Comparison of ENCODE assay signal across 14 cellular contexts in the genomic region with DNA sequence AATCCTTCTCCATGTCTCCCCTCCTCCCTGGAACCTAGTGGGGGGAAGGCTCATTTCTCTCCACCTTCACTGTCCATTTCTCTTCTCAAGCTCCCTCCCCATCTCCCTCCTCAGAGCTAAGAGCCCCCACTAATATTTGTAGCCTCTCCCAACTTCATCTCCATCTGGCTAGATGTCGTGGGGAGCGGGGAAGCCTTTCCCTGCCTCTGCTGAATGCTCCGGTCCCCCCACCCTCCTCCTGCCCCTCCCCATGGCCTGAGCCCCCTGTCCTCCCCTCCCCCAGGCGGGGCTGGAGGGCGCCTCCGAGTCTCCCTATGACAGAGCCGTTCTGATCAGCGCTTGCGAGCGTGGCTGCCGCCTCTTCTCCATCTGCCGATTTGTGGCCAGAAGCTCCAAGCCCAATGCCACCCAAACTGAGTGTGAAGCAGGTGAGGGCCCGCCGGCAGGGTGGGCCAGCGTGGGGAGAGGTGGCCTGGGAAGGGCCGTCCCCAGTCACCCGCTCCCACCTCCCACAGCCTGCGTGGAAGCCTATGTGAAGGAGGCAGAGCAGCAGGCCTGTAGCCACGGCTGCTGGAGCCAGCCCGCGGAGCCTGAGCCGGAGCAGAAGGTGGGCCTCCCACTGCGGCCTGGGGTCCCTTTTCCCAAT. TPM values are rescaled to one million over a fixed set of nuclear protein-coding genes. Genes with fewer than 3 reads are reported as not detected.
DNase-seq lines count a peak whose midpoint lies in the region; ATAC-seq and TF ChIP-seq lines count a peak whose summit lies in the region.
"Had no signal": no experiment of that assay in that cellular context is flagged by ENCODE, and none has a peak within 500 bp of the region (broad histone marks: within the 10 kb centered on the region; RNA-seq: fewer than 3 reads in every experiment).

No MANE protein-coding gene starts in this region.

- H3K4me1 Mint-ChIP-seq in activated T-cell treated with anti-CD3 and anti-CD28 coated beads, Interleukin-2, amount 50 U/mL, for 72 hours (ENCODE audit: low read depth) = peaks cover 22% of the 10 kb centered on the region
- H3K4me1 Mint-ChIP-seq in endodermal cell (peaks cover 17% of the 10 kb centered on the region), progenitor cell of endocrine pancreas (ENCODE audit: low read depth) (peaks cover 22% of the 10 kb centered on the region)

- H3K36me3 Mint-ChIP-seq in activated T-cell treated with anti-CD3 and anti-CD28 coated beads, Interleukin-2, amount 50 U/mL, for 72 hours (ENCODE audit: insufficient read depth in 2 of 2) = no peaks in the 10 kb centered on the region
- H3K36me3 Mint-ChIP-seq in endodermal cell (ENCODE audit: low read depth) (no peaks in the 10 kb centered on the region), progenitor cell of endocrine pancreas (ENCODE audit: insufficient read depth) (no peaks in the 10 kb centered on the region)

- in situ Hi-C loops in ACHN (cut with HindIII; ENCODE audit: low pct_ligation_motif_present, low pct_unique_long_range_greater_than_20kb, low sequenced_read_pairs) = no loop called here

- no peak for ATAC-seq in activated T-cell treated with anti-CD3 and anti-CD28 coated beads, Interleukin-2, amount 50 U/mL, for 72 hours (replicated peaks in 1 of 2)

- H3K27me3 ChIP-seq in NT2/D1 (ENCODE audit: insufficient read depth, insufficient read length) (peaks cover 82% of the 10 kb centered on the region), endodermal cell (ENCODE audit: control insufficient read depth, insufficient read depth, low read length, poor library complexity, severe bottlenecking) (peaks cover 74% of the 10 kb centered on the region), tibial nerve (peaks cover 4 to 90% of the 10 kb centered on the region in 2 donors)

- H3K27ac ChIP-seq in endodermal cell (ENCODE audit: low read depth, low read length) (no peak overlapping the region), substantia nigra (ENCODE audit: low read depth, low read length, poor library complexity, severe bottlenecking) (no peak overlapping the region), tibial nerve (no peak overlapping the region)

- no peak for TF ChIP-seq POLR2A in tibial nerve (IDR thresholded peaks at IDR 0.05)

- no peak for TF ChIP-seq CTCF in endodermal cell (conservative IDR thresholded peaks at IDR 0.05)
- TF ChIP-seq CTCF in progenitor cell of endocrine pancreas (IDR thresholded peaks at IDR 0.05; ENCODE audit: unreplicated experiment) = no peak
- TF ChIP-seq CTCF in tibial nerve (IDR thresholded peaks at IDR 0.05) = no peak

- H3K4me3 ChIP-seq in NT2/D1 (ENCODE audit: insufficient read length, low read depth) = peak overlapping the region; percentile 68
- no peak overlapping the region for H3K4me3 ChIP-seq in endodermal cell (ENCODE audit: low read length)
- H3K4me3 ChIP-seq in tibial nerve = no peak overlapping the region

- H3K9ac ChIP-seq in NT2/D1 (ENCODE audit: insufficient read length, low read depth) (peak overlapping the region; percentile 42), endodermal cell (ENCODE audit: extremely low read depth, low read length, poor library complexity, severe bottlenecking) (no peak overlapping the region)

- peaks cover 70% of the 10 kb centered on the region for H3K27me3 Mint-ChIP-seq in activated T-cell treated with anti-CD3 and anti-CD28 coated beads, Interleukin-2, amount 50 U/mL, for 72 hours (ENCODE audit: low read depth)
- peaks cover 84% of the 10 kb centered on the region for H3K27me3 Mint-ChIP-seq in endodermal cell (ENCODE audit: insufficient read depth)
- peaks cover 59% of the 10 kb centered on the region for H3K27me3 Mint-ChIP-seq in progenitor cell of endocrine pancreas

- no peak for DNase-seq in activated T-cell treated with anti-CD3 and anti-CD28 coated beads, Interleukin-2, amount 50 U/mL, for 72 hours
- no peak for DNase-seq in activated T-cell treated with anti-CD3 and anti-CD28 coated beads, Interleukin-2, amount 50 U/mL, for 1 hour
- DNase-seq in NT2/D1 (ENCODE audit: low read depth, low spot score) = no peak
- DNase-seq in endodermal cell = peak; percentile 62
- DNase-seq in progenitor cell of endocrine pancreas (ENCODE audit: low spot score, unreplicated experiment) = no peak
- no peak for DNase-seq in substantia nigra (lab: John Stamatoyannopoulos, UW)
- no peak for DNase-seq in tibial nerve (ENCODE audit: low spot score in 2 of 2)
- no peak for DNase-seq in ACHN
- DNase-seq: GF-D8; NCI-H2107; OCI-M1; stimulated activated CD4-positive, alpha-beta T cell treated with anti-CD3 and anti-CD28 coated beads, Interleukin-4, amount 100 ng/mL, for 24 hours had no signal

- peaks cover 4% of the 10 kb centered on the region; the same call in 1 of the 2 replicates for H3K9me3 ChIP-seq in NT2/D1 (ENCODE audit: insufficient read depth, low read length)
- no peaks in the 10 kb centered on the region for H3K9me3 ChIP-seq in endodermal cell (ENCODE audit: control insufficient read depth, low read length)
- H3K9me3 ChIP-seq in tibial nerve = no peaks in the 10 kb centered on the region

- no peak overlapping the region for H3K27ac Mint-ChIP-seq in activated T-cell treated with anti-CD3 and anti-CD28 coated beads, Interleukin-2, amount 50 U/mL, for 72 hours
- H3K27ac Mint-ChIP-seq in endodermal cell (no peak overlapping the region), progenitor cell of endocrine pancreas (no peak overlapping the region)

- peaks cover 33% of the 10 kb centered on the region for H3K4me1 ChIP-seq in NT2/D1 (ENCODE audit: insufficient read depth, insufficient read length)
- H3K4me1 ChIP-seq in endodermal cell (ENCODE audit: control insufficient read depth, insufficient read depth, low read length) = peaks cover 6% of the 10 kb centered on the region
- peaks cover 0 to 38% (median 27%) of the 10 kb centered on the region in 4 donors for H3K4me1 ChIP-seq in tibial nerve

- no peak for TF ChIP-seq EP300 in tibial nerve (IDR thresholded peaks at IDR 0.05)

- H3K36me3 ChIP-seq in NT2/D1 (ENCODE audit: insufficient read depth, insufficient read length, low read length) = no peaks in the 10 kb centered on the region
- no peaks in the 10 kb centered on the region for H3K36me3 ChIP-seq in endodermal cell (ENCODE audit: control insufficient read depth, insufficient read depth, low read length)
- no peaks in the 10 kb centered on the region for H3K36me3 ChIP-seq in tibial nerve

- 25 to 33% methylated on average over 4 to 23 of the region's 23 CpGs for WGBS in endodermal cell (ENCODE audit: insufficient coverage in 1 of 2, insufficient read length in 1 of 2), 2 experiments
- WGBS in tibial nerve, 2 donors = 36 to 46% methylated on average over 22 to 23 of the region's 23 CpGs

- peak overlapping the region; percentile 53 to 68 for H3K4me3 Mint-ChIP-seq in activated T-cell treated with anti-CD3 and anti-CD28 coated beads, Interleukin-2, amount 50 U/mL, for 72 hours
- H3K4me3 Mint-ChIP-seq in endodermal cell (peak overlapping the region; percentile 52), progenitor cell of endocrine pancreas (ENCODE audit: low read depth) (peak overlapping the region; percentile 56)

- no peaks in the 10 kb centered on the region for H3K9me3 Mint-ChIP-seq in activated T-cell treated with anti-CD3 and anti-CD28 coated beads, Interleukin-2, amount 50 U/mL, for 72 hours
- H3K9me3 Mint-ChIP-seq in endodermal cell (no peaks in the 10 kb centered on the region), progenitor cell of endocrine pancreas (ENCODE audit: low read depth) (peaks cover 4% of the 10 kb centered on the region)

RNA-seq across cellular contexts. Expression of a gene that starts 1.0 kb away (rescaled TPM):
- 1 to 10 TPM in 1 of 2 donors, under 1 TPM in 1; 0.49 to 2.0 TPM for total RNA-seq in activated T-cell treated with anti-CD3 and anti-CD28 coated beads, Interleukin-2, amount 50 U/mL, for 72 hours
- 1 to 10 TPM; 5.0 to 7.2 TPM for total RNA-seq in endodermal cell
- 14.1 TPM for polyA plus RNA-seq in endodermal cell (2013, experiment 1 of 2)
- polyA plus RNA-seq in endodermal cell (2013, experiment 2 of 2) = 12.5 TPM
- total RNA-seq in progenitor cell of endocrine pancreas = 5.0 and 6.4 TPM in 2 replicates
- total RNA-seq in tibial nerve = 10 to 100 TPM in 1 of 4 donors, 1 to 10 TPM in 2, not detected in 1; 3.1 to 12.6 (median 4.2) TPM
- total RNA-seq: T-helper 2 cell treated with Interferon-gamma antibody and Interleukin-4, amounts not matched to agents 100 ng/mL and 5 ng/mL, for 36 hours had no signal

RNA-seq across cellular contexts. Expression of a gene that starts 7.1 kb away (rescaled TPM):
- not detected for total RNA-seq in activated T-cell treated with anti-CD3 and anti-CD28 coated beads, Interleukin-2, amount 50 U/mL, for 72 hours
- total RNA-seq in endodermal cell = 10 to 100 TPM; 10.4 to 10.5 TPM
- polyA plus RNA-seq in endodermal cell (2013, experiment 1 of 2) = 9.9 TPM
- 11.0 TPM for polyA plus RNA-seq in endodermal cell (2013, experiment 2 of 2)
- total RNA-seq in progenitor cell of endocrine pancreas = 4.4 and 6.0 TPM in 2 replicates
- total RNA-seq in tibial nerve = 100 to 1,000 TPM in 1 of 4 donors, 10 to 100 TPM in 3; 27.4 to 115 (median 43.6) TPM
- total RNA-seq: glomerular endothelial cell; T-helper 2 cell treated with Interferon-gamma antibody and Interleukin-4, amounts not matched to agents 100 ng/mL and 5 ng/mL, for 36 hours had no signal

RNA-seq across cellular contexts. Expression of a gene that starts 23.1 kb away (rescaled TPM):
- 10 to 100 TPM; 10.1 to 11.1 TPM for total RNA-seq in activated T-cell treated with anti-CD3 and anti-CD28 coated beads, Interleukin-2, amount 50 U/mL, for 72 hours
- total RNA-seq in endodermal cell = 10 to 100 TPM in 1 of 2 donors, 1 to 10 TPM in 1; 9.4 to 11.2 TPM
- polyA plus RNA-seq in endodermal cell (2013, experiment 1 of 2) = 5.7 TPM
- 5.3 TPM for polyA plus RNA-seq in endodermal cell (2013, experiment 2 of 2)
- 11.6 and 12.3 TPM in 2 replicates for total RNA-seq in progenitor cell of endocrine pancreas
- total RNA-seq in tibial nerve = 10 to 100 TPM; 12.9 to 38.4 (median 15.1) TPM

RNA-seq across cellular contexts. Expression of a gene that starts 25.1 kb away (rescaled TPM):
- 10 to 100 TPM; 46.2 to 59.5 TPM for total RNA-seq in activated T-cell treated with anti-CD3 and anti-CD28 coated beads, Interleukin-2, amount 50 U/mL, for 72 hours
- total RNA-seq in endodermal cell (10 to 100 TPM; 76.9 to 83.9 TPM), progenitor cell of endocrine pancreas (66.5 and 67.4 TPM in 2 replicates), tibial nerve (100 to 1,000 TPM; 186 to 226 (median 210) TPM)
- 50.3 TPM for polyA plus RNA-seq in endodermal cell (2013, experiment 1 of 2)
- polyA plus RNA-seq in endodermal cell (2013, experiment 2 of 2) = 45.4 TPM

RNA-seq across cellular contexts. Expression of a gene that starts 42.1 kb away (rescaled TPM):
- total RNA-seq in activated T-cell treated with anti-CD3 and anti-CD28 coated beads, Interleukin-2, amount 50 U/mL, for 72 hours = 1,000 to 10,000 TPM; 1,602 TPM
- total RNA-seq in endodermal cell (1,000 to 10,000 TPM; 1,143 to 1,222 TPM), progenitor cell of endocrine pancreas (951 and 968 TPM in 2 replicates), tibial nerve (100 to 1,000 TPM; 504 to 826 (median 521) TPM)
- polyA plus RNA-seq in endodermal cell (2013, experiment 1 of 2) = 1,238 TPM
- polyA plus RNA-seq in endodermal cell (2013, experiment 2 of 2) = 1,200 TPM
